Comparison of ENCODE assay signal across 11 cellular contexts in the genomic region with DNA sequence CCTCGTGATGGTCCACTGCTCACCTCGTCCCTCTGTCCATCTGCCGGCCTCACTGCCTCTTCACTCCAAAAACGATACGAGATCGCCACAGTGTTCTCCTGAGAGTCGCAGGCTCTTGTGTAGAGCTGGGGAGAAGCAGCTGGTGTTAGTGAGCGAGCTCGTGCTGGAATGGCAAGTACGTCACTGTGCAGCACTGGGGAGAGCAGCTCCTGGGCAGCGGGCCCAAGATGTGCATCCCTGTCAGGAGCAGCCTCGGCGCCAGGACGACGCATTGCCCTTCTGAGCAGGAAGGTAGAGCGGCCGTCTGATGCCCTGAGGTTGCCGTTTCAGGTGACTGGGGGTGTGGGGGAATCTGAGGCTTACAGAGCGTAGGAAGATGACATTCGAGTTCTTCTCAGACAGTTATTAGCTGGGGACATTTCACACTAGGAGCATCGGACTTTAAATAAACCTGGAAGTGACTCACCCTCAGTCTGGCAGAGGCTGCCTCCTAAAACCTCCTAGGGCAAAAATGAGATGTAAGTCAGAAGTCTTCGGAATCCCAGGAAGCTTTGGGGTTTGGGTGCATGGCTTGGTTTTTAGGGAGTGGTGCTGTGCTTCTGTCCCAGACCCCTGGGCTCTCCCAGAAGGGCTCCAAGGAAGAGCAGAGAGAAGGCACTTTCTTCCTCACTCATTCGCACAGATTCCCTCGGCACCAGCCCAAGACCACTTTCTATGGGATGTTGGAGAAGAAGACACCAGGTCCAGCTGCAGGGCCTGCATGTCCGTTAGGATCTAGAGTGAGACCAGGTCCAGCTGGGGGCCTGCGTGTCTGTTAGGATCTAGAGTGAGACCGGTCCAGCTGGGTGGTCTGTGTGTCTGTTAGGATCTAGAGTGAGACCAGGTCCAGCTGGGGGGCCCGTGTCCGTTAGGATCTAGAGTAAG. TPM values are rescaled to one million over a fixed set of nuclear protein-coding genes. Genes with fewer than 3 reads are reported as not detected.
A peak's percentile ranks its signal among the peaks of the same experiment; 100 is the strongest.
DNase-seq lines count a peak whose midpoint lies in the region; ATAC-seq and TF ChIP-seq lines count a peak whose summit lies in the region.
"Had no signal": no experiment of that assay in that cellular context is flagged by ENCODE, and none has a peak within 500 bp of the region (broad histone marks: within the 10 kb centered on the region; RNA-seq: fewer than 3 reads in every experiment).

No MANE protein-coding gene starts in this region.

- DNase-seq in NCI-H146 (lab: John Stamatoyannopoulos, UW): peak; percentile 18
- no peak for DNase-seq in NCI-H146 treated with DMSO at 0.1 percent for 48 hours (lab: John Stamatoyannopoulos, UW; ENCODE audit: unreplicated experiment)
- DNase-seq in RPMI7951 (ENCODE audit: low read depth): peak; percentile 90
- peak; percentile 89 for DNase-seq in fibroblast of mammary gland (ENCODE audit: low read depth)
- DNase-seq in NCI-H1436 (lab: John Stamatoyannopoulos, UW): no peak
- no peak for DNase-seq in stimulated activated CD4-positive, alpha-beta T cell treated with anti-CD3 and anti-CD28 coated beads, Interleukin-2, amount 100 ng/mL, for 24 hours
- DNase-seq: activated CD4-positive, alpha-beta T cell treated with anti-CD3 and anti-CD28 coated beads, Interleukin-2, amount 50 U/mL, for 4 hours had no signal

- H3K27me3 ChIP-seq in skeletal muscle satellite cell (ENCODE audit: control insufficient read depth, insufficient read depth, low read length): peaks cover 67% of the 10 kb centered on the region

- no peak for ATAC-seq in GM21381 (IDR thresholded peaks at IDR 0.05; ENCODE audit: unreplicated experiment)
- ATAC-seq: HCT116 had no signal

- H3K4me2 ChIP-seq in skeletal muscle satellite cell (ENCODE audit: low read length): peak overlapping the region; percentile 49

- no peak overlapping the region for H3K4me3 ChIP-seq in fibroblast of mammary gland (ENCODE audit: control insufficient read depth, low read depth, low read length)
- H3K4me3 ChIP-seq in skeletal muscle satellite cell (ENCODE audit: low read length): no peak overlapping the region
- H3K4me3 ChIP-seq: skin epidermis had no signal

- no peaks in the 10 kb centered on the region for H3K9me3 ChIP-seq in skeletal muscle satellite cell (replicated peaks; ENCODE audit: low read length)

- H3K36me3 ChIP-seq in skeletal muscle satellite cell (ENCODE audit: insufficient read depth, low read length): no peaks in the 10 kb centered on the region

- no peak overlapping the region for H3K9ac ChIP-seq in skeletal muscle satellite cell (ENCODE audit: low read depth, low read length)

- H3K4me1 ChIP-seq in skeletal muscle satellite cell (ENCODE audit: control insufficient read depth, insufficient read depth, low read length): peaks cover 14% of the 10 kb centered on the region

- TF ChIP-seq CTCF in fibroblast of mammary gland (conservative IDR thresholded peaks at IDR 0.05; ENCODE audit: control insufficient read depth, insufficient read depth, low read depth, low read length): no peak

RNA-seq across cellular contexts. Expression of a gene that starts 31.2 kb away (rescaled TPM):
- 4.0 and 8.4 TPM in 2 replicates for total RNA-seq in RPMI7951 (2014; rRNA removed; shearing (Covaris generic))
- 7.9 and 15.9 TPM in 2 replicates for total RNA-seq in skeletal muscle satellite cell (2012; rRNA removed)

Comparison
In these comparisons a context has a peak if more than half of its experiments do, and no peak if none do; other contexts are left out.
1. DNase-seq: peak in NCI-H146 (single experiment), RPMI7951 (single experiment) and fibroblast of mammary gland (single experiment); none in NCI-H146 treated with DMSO at 0.1 percent for 48 hours (single experiment), NCI-H1436 (single experiment) and stimulated activated CD4-positive, alpha-beta T cell treated with anti-CD3 and anti-CD28 coated beads, Interleukin-2, amount 100 ng/mL, for 24 hours (0 of 2).